In the genomic region with DNA sequence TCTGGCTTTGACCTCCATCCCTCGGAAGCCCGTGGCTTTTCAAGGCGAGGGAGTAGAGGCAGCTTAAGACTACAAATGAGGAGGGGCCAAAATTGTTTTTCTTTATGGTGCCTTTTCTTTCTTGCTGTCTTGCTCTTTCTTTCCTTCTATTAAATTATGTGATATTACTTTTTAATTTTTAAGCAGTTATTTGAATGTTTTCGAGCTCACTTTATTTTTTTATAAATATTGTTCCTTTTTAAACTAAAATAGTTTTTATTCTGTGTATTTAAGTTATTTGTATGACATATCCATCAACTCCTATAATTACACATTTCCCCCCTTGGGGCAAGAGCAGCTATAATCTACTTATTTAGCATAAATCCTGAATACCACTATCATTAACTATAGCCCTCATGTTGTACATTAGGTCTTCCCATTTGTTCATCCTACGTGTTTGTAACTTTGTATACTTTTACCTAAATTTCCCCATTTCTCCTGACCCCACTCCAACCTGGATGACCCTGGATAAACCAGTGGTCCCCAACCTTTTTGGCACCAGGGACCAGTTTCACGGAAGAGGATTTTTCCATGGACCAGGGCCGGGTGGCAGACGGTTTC, we compare ENCODE assay signal across 8 cellular contexts. TPM values are rescaled to one million over a fixed set of nuclear protein-coding genes. Genes with fewer than 3 reads are reported as not detected.
DNase-seq lines count a peak whose midpoint lies in the region; ATAC-seq and TF ChIP-seq lines count a peak whose summit lies in the region.

No MANE protein-coding gene starts in this region.

- H3K4me3 ChIP-seq in BLaER1 treated with 17β-estradiol and CSF1 and Interleukin-3, amounts not matched to agents 10 nM and 100 nM: peak overlapping the region; percentile 72 to 97 (median 87); a peak in 19 of 20 replicates
- H3K4me3 ChIP-seq in cardiac fibroblast (replicated peaks in 1 of 2; ENCODE audit: low read depth in 2 of 2, low read length in 2 of 2): peak overlapping the region; percentile 74 to 84

- intact Hi-C loops in sciatic nerve (cut with DNase I): no loop called here

- ATAC-seq in HG03354 (IDR thresholded peaks at IDR 0.05; ENCODE audit: poor library complexity, severe bottlenecking, unreplicated experiment) (peak; percentile 23), naive B cell (ENCODE audit: low read depth in 2 of 2) (no peak), sciatic nerve (no peak)

- peak overlapping the region; percentile 90 to 97 (median 95) for H3K4me3 Mint-ChIP-seq in naive B cell

- peak overlapping the region; percentile 52 to 89 (median 72) for H3K4me2 ChIP-seq in BLaER1 treated with 17β-estradiol and CSF1 and Interleukin-3, amounts not matched to agents 10 nM and 100 nM

- H3K4me1 Mint-ChIP-seq in naive B cell: peaks cover 31 to 43% (median 40%) of the 10 kb centered on the region in 3 donors

- H3K27me3 ChIP-seq in BLaER1 treated with 17β-estradiol and CSF1 and Interleukin-3, amounts not matched to agents 10 nM and 100 nM: no peaks in the 10 kb centered on the region

- peaks cover 0 to 19% (median 0%) of the 10 kb centered on the region in 11 experiments; a peak in 6 of 22 replicates for H3K36me3 ChIP-seq in BLaER1 treated with 17β-estradiol and CSF1 and Interleukin-3, amounts not matched to agents 10 nM and 100 nM

- H4K20me1 ChIP-seq in BLaER1 treated with 17β-estradiol and CSF1 and Interleukin-3, amounts not matched to agents 10 nM and 100 nM: peaks cover 0 to 21% (median 7%) of the 10 kb centered on the region in 11 experiments; a peak in 5 of 22 replicates

- H3K27ac ChIP-seq in BLaER1 treated with 17β-estradiol and CSF1 and Interleukin-3, amounts not matched to agents 10 nM and 100 nM: peak overlapping the region; percentile 76 to 99 (median 95)

- no peaks in the 10 kb centered on the region for H3K9me3 Mint-ChIP-seq in naive B cell

- DNase-seq in cardiac fibroblast (ENCODE audit: low read depth in 2 of 2) (no peak), naive B cell (no peak), sciatic nerve (ENCODE audit: low spot score) (no peak), activated gamma-delta T cell treated with Interleukin-2 at 50 U/mL for 16 hours (no peak), COR-L47 (lab: John Stamatoyannopoulos, UW) (no peak), NCI-H128 (lab: John Stamatoyannopoulos, UW; ENCODE audit: unreplicated experiment) (no peak)

- H3K36me3 Mint-ChIP-seq in naive B cell: no peaks in the 10 kb centered on the region

- peaks cover 33 to 54% (median 48%) of the 10 kb centered on the region in 10 experiments for H3K4me1 ChIP-seq in BLaER1 treated with 17β-estradiol and CSF1 and Interleukin-3, amounts not matched to agents 10 nM and 100 nM

- peak overlapping the region; percentile 86 to 94 (median 93) for H3K27ac Mint-ChIP-seq in naive B cell

- H3K27me3 Mint-ChIP-seq in naive B cell: no peaks in the 10 kb centered on the region

- no peak for TF ChIP-seq CTCF in cardiac fibroblast (IDR thresholded peaks at IDR 0.05; ENCODE audit: low read depth, low read length)

- peak overlapping the region; percentile 66 to 99 (median 92); a peak in 21 of 22 replicates for H3K9ac ChIP-seq in BLaER1 treated with 17β-estradiol and CSF1 and Interleukin-3, amounts not matched to agents 10 nM and 100 nM

- H3K9me3 ChIP-seq in BLaER1 treated with 17β-estradiol and CSF1 and Interleukin-3, amounts not matched to agents 10 nM and 100 nM (replicated peaks in 1 of 11): no peaks in the 10 kb centered on the region

RNA-seq across cellular contexts. Expression of a gene that starts 0.6 kb away (rescaled TPM):
- 10 to 100 TPM; 26.9 to 48.3 (median 34.4) TPM for polyA plus RNA-seq in naive B cell (ENCODE audit: low read depth in 6 of 6)
- total RNA-seq in sciatic nerve: 182 TPM
